ENCODE assay signal across 19 cellular contexts in genomic region chr12:105676694-105677093, GRCh38.
DNase-seq lines count a peak whose midpoint lies in the region; ATAC-seq and TF ChIP-seq lines count a peak whose summit lies in the region.
"Had no signal": no experiment of that assay in that cellular context is flagged by ENCODE, and none has a peak within 500 bp of the region (broad histone marks: within the 10 kb centered on the region; RNA-seq: fewer than 3 reads in every experiment).

No MANE protein-coding gene starts in this region.

- no peak overlapping the region for H2BK120ac ChIP-seq in IMR-90 (ENCODE audit: low read depth, low read length)

- H2AFZ ChIP-seq in IMR-90 (replicated peaks; ENCODE audit: low read length, poor library complexity) = no peak overlapping the region
- H2AFZ ChIP-seq: hepatocyte had no signal

- POLR2A ChIA-PET in IMR-90 (lab: Charles Lee; ENCODE audit: unreplicated experiment) = no interaction called here

- H3K27me3 ChIP-seq in IMR-90 (ENCODE audit: control insufficient read depth, insufficient read depth, low read length) (no peaks in the 10 kb centered on the region), esophagus (ENCODE audit: control insufficient read depth in 1 of 2, insufficient read depth in 2 of 2, low read length in 2 of 2) (no peaks in the 10 kb centered on the region), psoas muscle (ENCODE audit: insufficient read depth in 3 of 3, low read length in 2 of 3) (no peaks in the 10 kb centered on the region)
- H3K27me3 ChIP-seq: BE2C, hepatocyte had no signal

- DNase-seq in IMR-90 (no peak), NCI-H69 (lab: John Stamatoyannopoulos, UW) (peak; percentile 93), psoas muscle (peak in 1 of 2 donors; percentile 52), H4 (ENCODE audit: low spot score) (no peak)
- DNase-seq: activated effector memory CD4-positive, alpha-beta T cell treated with anti-CD3 and anti-CD28 coated beads, Interleukin-2, amount 50 U/mL, for 16 hours; anterior cingulate cortex; BE2C; DND-41; erythroblast; KG1; NCI-H510A; stimulated activated CD4-positive, alpha-beta T cell treated with anti-CD3 and anti-CD28 coated beads, Interleukin-15, amount 100 ng/mL, for 24 hours had no signal

- no peak overlapping the region for H4K8ac ChIP-seq in IMR-90 (ENCODE audit: low read depth in 2 of 2, low read length in 2 of 2)

- no peaks in the 10 kb centered on the region for H3K9me3 ChIP-seq in IMR-90 (ENCODE audit: control insufficient read depth, insufficient read depth, low read length)
- peaks cover 0 to 3% of the 10 kb centered on the region in 2 donors for H3K9me3 ChIP-seq in esophagus (ENCODE audit: control insufficient read depth in 2 of 2, insufficient read depth in 1 of 2, low read depth in 1 of 2, low read length in 1 of 2)
- H3K9me3 ChIP-seq in psoas muscle = no peaks in the 10 kb centered on the region
- H3K9me3 ChIP-seq: BE2C had no signal

- no peak overlapping the region for H2AK9ac ChIP-seq in IMR-90 (replicated peaks; ENCODE audit: low read depth, low read length, poor library complexity)

- peaks cover 15% of the 10 kb centered on the region for H3K4me1 ChIP-seq in IMR-90 (ENCODE audit: control insufficient read depth, insufficient read depth, low read length)
- H3K4me1 ChIP-seq in esophagus (ENCODE audit: control insufficient read depth in 2 of 2, insufficient read depth in 2 of 2, low read length in 1 of 2) = peaks cover 2 to 4% of the 10 kb centered on the region in 2 donors
- H3K4me1 ChIP-seq in psoas muscle = peaks cover 21% of the 10 kb centered on the region

- H4K20me1 ChIP-seq in IMR-90 (ENCODE audit: insufficient read depth, low read length) = no peaks in the 10 kb centered on the region

- no peak overlapping the region for H2BK15ac ChIP-seq in IMR-90 (ENCODE audit: low read depth, low read length)

- H3K27ac ChIP-seq in IMR-90 (ENCODE audit: insufficient read depth, low read length) (no peak overlapping the region), esophagus (ENCODE audit: low read depth in 2 of 2, low read length in 1 of 2) (peak overlapping the region; percentile 33 to 59), psoas muscle (no peak overlapping the region)
- H3K27ac ChIP-seq: HL-60 had no signal

- H3K23ac ChIP-seq in IMR-90 (ENCODE audit: low read depth, low read length) = no peak overlapping the region

- H2AK5ac ChIP-seq in IMR-90 (ENCODE audit: low read depth, low read length) = no peak overlapping the region

- TF ChIP-seq POLR2A in IMR-90 (IDR thresholded peaks at IDR 0.05; ENCODE audit: low read depth, low read length) = no peak

- no peak overlapping the region for H2BK20ac ChIP-seq in IMR-90 (ENCODE audit: low read depth, low read length)

- intact Hi-C loops in IMR-90 (cut with micrococcal nuclease) (no loop called here), psoas muscle (cut with DNase I) (no loop called here)

- H2BK5ac ChIP-seq in IMR-90 (ENCODE audit: low read depth, low read length, poor library complexity, severe bottlenecking) = no peak overlapping the region

- no peak for TF ChIP-seq RAD21 in IMR-90 (IDR thresholded peaks at IDR 0.05; ENCODE audit: low read length)

- 100% methylated on average over 1 of the region's 2 CpGs; no CpG with 5 or more reads in 1 of the 2 experiments for WGBS in IMR-90 (ENCODE audit: extremely low coverage in 2 of 2, insufficient read length in 1 of 2), 2 experiments
- 33 to 54% methylated on average over 2 of the region's 2 CpGs for WGBS in esophagus, 2 donors
- WGBS in psoas muscle, 3 donors = 31 to 55% (median 40%) methylated on average over 2 of the region's 2 CpGs

- ATAC-seq in IMR-90 (ENCODE audit: low read depth) (no peak), psoas muscle (peak in 3 of 4 donors; percentile 57 to 87 (median 85)), GM18870 (IDR thresholded peaks at IDR 0.05; ENCODE audit: unreplicated experiment) (no peak), HG03045 (IDR thresholded peaks at IDR 0.05; ENCODE audit: unreplicated experiment) (no peak)
- ATAC-seq: WTC11 had no signal

- TF ChIP-seq CTCF in IMR-90 (conservative IDR thresholded peaks at IDR 0.05; ENCODE audit: low read depth, low read length) (no peak), psoas muscle (IDR thresholded peaks at IDR 0.05) (no peak)

- no peak overlapping the region for H3K4me3 ChIP-seq in IMR-90 (ENCODE audit: insufficient read depth, low read depth, low read length)
- H3K4me3 ChIP-seq in esophagus (ENCODE audit: low read depth in 1 of 2, low read length in 2 of 2) = no peak overlapping the region
- H3K4me3 ChIP-seq in psoas muscle = no peak overlapping the region
- H3K4me3 ChIP-seq: coronary artery, hepatocyte had no signal

- in situ Hi-C loops in IMR-90 (cut with MboI; ENCODE audit: low sequenced_read_pairs) = no loop called here

- no TSS peak for BruUV-seq in IMR-90 (replicated peaks; lab: Mats Ljungman, UMichigan)

- no peak overlapping the region for H4K5ac ChIP-seq in IMR-90 (ENCODE audit: low read depth, low read length)

- H3K56ac ChIP-seq in IMR-90 (ENCODE audit: extremely low read depth, insufficient read depth, low read length) = no peak overlapping the region

- H3K36me3 ChIP-seq in IMR-90 (ENCODE audit: control insufficient read depth, insufficient read depth, low read length) (no peaks in the 10 kb centered on the region), esophagus (ENCODE audit: control insufficient read depth in 2 of 2, insufficient read depth in 2 of 2, low read length in 1 of 2) (no peaks in the 10 kb centered on the region), psoas muscle (ENCODE audit: insufficient read depth in 1 of 2, low read depth in 1 of 2) (no peaks in the 10 kb centered on the region)
- H3K36me3 ChIP-seq: BE2C had no signal

- no peak overlapping the region for H3K14ac ChIP-seq in IMR-90 (replicated peaks; ENCODE audit: low read depth, low read length)

- H3K4ac ChIP-seq in IMR-90 (ENCODE audit: low read depth, low read length) = peak overlapping the region; percentile 18; the same call in 1 of the 2 replicates

- no peaks in the 10 kb centered on the region for H3K79me1 ChIP-seq in IMR-90 (ENCODE audit: low read depth in 1 of 2, low read length in 2 of 2)

- no peak overlapping the region for H4K91ac ChIP-seq in IMR-90 (ENCODE audit: insufficient read depth, low read depth, low read length)

- CTCF ChIA-PET in IMR-90 (lab: Yijun Ruan, JAX) = no interaction called here

- no peak overlapping the region; the same call in 1 of the 2 replicates for H3K18ac ChIP-seq in IMR-90 (ENCODE audit: low read depth, low read length)

- dilution Hi-C loops in IMR-90 (cut with HindIII; ENCODE audit: low sequenced_read_pairs, unreplicated experiment) = no loop called here

- H3K9me1 ChIP-seq in IMR-90 (ENCODE audit: insufficient read depth, low read length) = peaks cover 6% of the 10 kb centered on the region; the same call in 1 of the 2 replicates

- H3K4me2 ChIP-seq in IMR-90 (ENCODE audit: low read depth, low read length) = no peak overlapping the region
- H3K4me2 ChIP-seq: hepatocyte had no signal

- H3K9ac ChIP-seq in IMR-90 (ENCODE audit: low read depth, low read length) = no peak overlapping the region

TF ChIP-seq in IMR-90, 13 proteins besides CTCF, POLR2A, EP300 and RAD21:
- no peak for TF ChIP-seq RFX5 (IDR thresholded peaks at IDR 0.05; ENCODE audit: low read depth, low read length)
- TF ChIP-seq SMC3 (IDR thresholded peaks at IDR 0.05; ENCODE audit: low read depth, low read length) = no peak
- TF ChIP-seq RCOR1 (IDR thresholded peaks at IDR 0.05; ENCODE audit: insufficient replicate concordance, low read length) = no peak
- TF ChIP-seq CEBPB (IDR thresholded peaks at IDR 0.05; ENCODE audit: low read depth, low read length) = no peak
- no peak for TF ChIP-seq BHLHE40 (IDR thresholded peaks at IDR 0.05; ENCODE audit: low read depth, low read length)
- no peak for TF ChIP-seq NFE2L2 (IDR thresholded peaks at IDR 0.05; ENCODE audit: low read depth, low read length)
- no peak for TF ChIP-seq FOS (IDR thresholded peaks at IDR 0.05; ENCODE audit: low read depth, low read length)
- TF ChIP-seq, protein P1, sequence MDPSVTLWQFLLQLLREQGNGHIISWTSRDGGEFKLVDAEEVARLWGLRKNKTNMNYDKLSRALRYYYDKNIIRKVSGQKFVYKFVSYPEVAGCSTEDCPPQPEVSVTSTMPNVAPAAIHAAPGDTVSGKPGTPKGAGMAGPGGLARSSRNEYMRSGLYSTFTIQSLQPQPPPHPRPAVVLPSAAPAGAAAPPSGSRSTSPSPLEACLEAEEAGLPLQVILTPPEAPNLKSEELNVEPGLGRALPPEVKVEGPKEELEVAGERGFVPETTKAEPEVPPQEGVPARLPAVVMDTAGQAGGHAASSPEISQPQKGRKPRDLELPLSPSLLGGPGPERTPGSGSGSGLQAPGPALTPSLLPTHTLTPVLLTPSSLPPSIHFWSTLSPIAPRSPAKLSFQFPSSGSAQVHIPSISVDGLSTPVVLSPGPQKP (IDR thresholded peaks at IDR 0.05; ENCODE audit: borderline replicate concordance, low read depth, low read length) = no peak
- TF ChIP-seq MAZ (IDR thresholded peaks at IDR 0.05; ENCODE audit: borderline replicate concordance, low read depth, low read length) = no peak
- no peak for TF ChIP-seq USF2 (IDR thresholded peaks at IDR 0.05; ENCODE audit: low read depth, low read length)
- TF ChIP-seq MAFK (IDR thresholded peaks at IDR 0.05; ENCODE audit: low read depth, low read length) = no peak
- TF ChIP-seq MXI1 (IDR thresholded peaks at IDR 0.05; ENCODE audit: borderline replicate concordance, low read depth, low read length) = no peak
- no peak for TF ChIP-seq CHD1 (IDR thresholded peaks at IDR 0.05; ENCODE audit: low read depth, low read length)
TF ChIP-seq in IMR-90: peak in this region for 0.

Comparison
In these comparisons a context has a peak if more than half of its experiments do, and no peak if none do; other contexts are left out.
1. ATAC-seq: peak in psoas muscle (3 of 4); none in IMR-90 (single experiment), GM18870 (single experiment) and HG03045 (single experiment).
2. H3K27ac ChIP-seq: peak in esophagus (2 of 2); none in IMR-90 (single experiment) and psoas muscle (single experiment).